Comparison of ENCODE assay signal across 1 cellular context in genomic region chr11:71913716-71914115, GRCh38.
TF ChIP-seq lines count a peak whose summit lies in the region.

No MANE protein-coding gene starts in this region.

TF ChIP-seq in IMR-90, 13 proteins besides CTCF, POLR2A, EP300 and RAD21 (continued from another document):
- TF ChIP-seq USF2 (IDR thresholded peaks at IDR 0.05; ENCODE audit: low read depth, low read length) (no peak), NFE2L2 (IDR thresholded peaks at IDR 0.05; ENCODE audit: low read depth, low read length) (no peak), CHD1 (IDR thresholded peaks at IDR 0.05; ENCODE audit: low read depth, low read length) (no peak), MAZ (IDR thresholded peaks at IDR 0.05; ENCODE audit: borderline replicate concordance, low read depth, low read length) (no peak), ELK1 (IDR thresholded peaks at IDR 0.05; ENCODE audit: borderline replicate concordance, low read depth, low read length) (no peak), SMC3 (IDR thresholded peaks at IDR 0.05; ENCODE audit: low read depth, low read length) (no peak)
